ENCODE assay signal across 15 cellular contexts in the genomic region with DNA sequence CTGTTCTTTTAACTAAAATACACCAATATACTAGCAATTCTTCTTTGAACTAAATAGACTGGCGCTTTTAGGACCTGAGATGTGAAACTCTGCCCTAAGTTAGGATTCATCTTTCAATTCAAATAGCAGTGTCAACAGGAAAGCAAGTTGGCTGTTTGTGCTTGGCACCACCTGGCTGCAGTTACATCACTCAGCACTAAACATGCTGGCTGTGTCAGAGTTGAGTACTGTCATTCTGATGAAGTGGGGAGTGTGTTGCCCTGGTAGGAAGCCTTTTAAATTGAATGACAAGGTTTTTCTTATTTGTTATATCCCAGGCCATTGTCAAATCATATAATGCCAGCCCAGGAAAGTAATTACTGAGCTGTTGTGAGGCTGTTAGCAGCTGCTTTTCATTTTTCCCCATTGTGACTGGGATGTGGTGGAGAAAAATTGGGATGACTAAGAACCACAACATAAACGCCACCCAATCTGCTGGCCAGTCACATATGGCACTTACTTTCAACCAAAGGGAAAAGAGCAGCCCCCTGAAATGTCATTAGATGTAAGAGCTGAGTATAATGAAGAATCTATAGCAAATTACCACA.
DNase-seq lines count a peak whose midpoint lies in the region; ATAC-seq lines count a peak whose summit lies in the region.
"Had no signal": no experiment of that assay in that cellular context is flagged by ENCODE, and none has a peak within 500 bp of the region (broad histone marks: within the 10 kb centered on the region; RNA-seq: fewer than 3 reads in every experiment).

No MANE protein-coding gene starts in this region.

- ATAC-seq in GM21737 (IDR thresholded peaks at IDR 0.05; ENCODE audit: unreplicated experiment) (no peak), GM18511 (IDR thresholded peaks at IDR 0.05; ENCODE audit: unreplicated experiment) (no peak)
- ATAC-seq: GM12878 had no signal

- DNase-seq in HS-5 (ENCODE audit: low read depth) = peak; percentile 10
- DNase-seq in NCI-H1930 (lab: John Stamatoyannopoulos, UW) = peak; percentile 62 to 72
- peak; percentile 63 to 72 for DNase-seq in SHP77 (lab: John Stamatoyannopoulos, UW)
- DNase-seq in myocyte (ENCODE audit: low read depth) = peak; percentile 70
- no peak for DNase-seq in stimulated activated CD4-positive, alpha-beta T cell treated with anti-CD3 and anti-CD28 coated beads, Interleukin-12 subunit alpha, Interleukin-12 subunit beta, amount 100 ng/mL, for 4 hours
- no peak for DNase-seq in T-helper 2 cell
- DNase-seq: activated naive CD4-positive, alpha-beta T cell treated with Interleukin-2 at 50 U/mL for 16 hours; Caco-2; GOT3; KBM-7; kidney; OCI-M1 had no signal

Comparison
In these comparisons a context has a peak if more than half of its experiments do, and no peak if none do; other contexts are left out.
1. DNase-seq: peak in HS-5 (single experiment), NCI-H1930 (2 of 2), SHP77 (2 of 2) and myocyte (single experiment); none in stimulated activated CD4-positive, alpha-beta T cell treated with anti-CD3 and anti-CD28 coated beads, Interleukin-12 subunit alpha, Interleukin-12 subunit beta, amount 100 ng/mL, for 4 hours (single experiment) and T-helper 2 cell (0 of 5).